Comparison of ENCODE assay signal across 2 cellular contexts in genomic region chr6:31621991-31622390, GRCh38.
TF ChIP-seq lines count a peak whose summit lies in the region.

No MANE protein-coding gene starts in this region.

TF ChIP-seq in HCT116, 20 proteins besides CTCF, POLR2A, EP300 and RAD21:
- TF ChIP-seq POLR2AphosphoS5 (IDR thresholded peaks at IDR 0.05; ENCODE audit: low read depth, low read length) (no peak), EZH2 (IDR thresholded peaks at IDR 0.05) (no peak), ATF3 (IDR thresholded peaks at IDR 0.05) (no peak), CBX3 (IDR thresholded peaks at IDR 0.05; ENCODE audit: low read depth) (no peak), TCF7L2 (IDR thresholded peaks at IDR 0.05; ENCODE audit: borderline replicate concordance, extremely low read depth, insufficient read depth, insufficient read length) (no peak), ZNF274 (IDR thresholded peaks at IDR 0.05; ENCODE audit: low read depth, low read length) (no peak), EZH2phosphoT487 (IDR thresholded peaks at IDR 0.05; ENCODE audit: borderline replicate concordance) (no peak), YY1 (IDR thresholded peaks at IDR 0.05; ENCODE audit: extremely low read depth, insufficient replicate concordance, low read depth, low read length) (no peak), SRF (IDR thresholded peaks at IDR 0.05; ENCODE audit: low read depth) (no peak), ZFX (IDR thresholded peaks at IDR 0.05) (no peak), SIN3A (IDR thresholded peaks at IDR 0.05; ENCODE audit: low read depth) (no peak), SP1 (IDR thresholded peaks at IDR 0.05; ENCODE audit: low read depth) (no peak), ELF1 (IDR thresholded peaks at IDR 0.05; ENCODE audit: borderline replicate concordance, low read depth) (no peak), REST (IDR thresholded peaks at IDR 0.05; ENCODE audit: low read depth) (no peak), JUND (IDR thresholded peaks at IDR 0.05) (no peak; the same call in 1 of the 2 replicates), FOSL1 (IDR thresholded peaks at IDR 0.05; ENCODE audit: low read depth) (no peak), ZBTB33 (IDR thresholded peaks at IDR 0.05; ENCODE audit: extremely low read depth, insufficient replicate concordance, low read length) (no peak), EGR1 (IDR thresholded peaks at IDR 0.05; ENCODE audit: low read depth) (no peak)

TF ChIP-seq in K562, 482 proteins besides CTCF, POLR2A, EP300 and RAD21:
- TF ChIP-seq HDAC8 (tag; IDR thresholded peaks at IDR 0.05) (no peak), PPARD (CRISPR knock-in tag; IDR thresholded peaks at IDR 0.05) (no peak), ARID3B (CRISPR knock-in tag; IDR thresholded peaks at IDR 0.05; ENCODE audit: borderline replicate concordance) (no peak), RBM25 (IDR thresholded peaks at IDR 0.05; ENCODE audit: low read depth, low read length, severe bottlenecking) (no peak), PHB (CRISPR knock-in tag; IDR thresholded peaks at IDR 0.05) (no peak)
TF ChIP-seq in K562: peak in this region for 0.
